ENCODE assay signal across 1 cellular context in the genomic region with DNA sequence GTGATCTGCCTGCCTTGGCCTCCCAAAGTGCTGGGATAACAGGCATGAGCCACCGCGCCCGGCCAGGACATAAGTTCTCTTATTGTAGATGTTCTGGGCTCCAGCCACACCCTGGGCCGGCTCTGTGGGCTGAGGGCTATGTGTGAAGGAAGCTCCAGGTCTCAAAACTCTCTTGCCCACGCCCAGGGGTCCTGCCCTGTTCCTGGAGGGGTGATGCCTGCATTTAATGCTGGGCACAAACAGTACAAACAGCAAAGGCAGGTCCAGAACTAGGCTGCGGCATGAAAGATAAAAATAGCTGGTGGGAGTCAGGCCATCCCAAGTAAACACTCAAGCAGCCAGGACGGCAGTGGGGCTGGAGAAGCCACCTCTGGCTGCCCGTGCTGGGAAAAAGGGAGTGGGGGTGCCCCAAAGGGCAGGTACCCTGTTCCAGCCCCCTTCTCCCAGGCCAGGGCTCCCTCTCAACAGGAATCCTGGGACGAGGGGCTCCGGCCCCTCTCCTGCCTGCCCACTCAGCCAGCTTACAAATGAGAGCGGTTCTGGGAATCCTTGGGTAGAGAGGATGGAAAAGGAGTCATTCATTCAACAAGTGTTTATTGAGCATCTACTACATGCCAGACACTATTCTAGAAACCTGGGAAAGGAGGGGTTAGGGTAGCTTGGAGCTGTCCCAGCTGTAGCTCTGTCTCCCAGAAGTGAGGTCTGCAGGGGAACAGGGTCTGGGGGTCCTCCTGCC.
TF ChIP-seq lines count a peak whose summit lies in the region.

No MANE protein-coding gene starts in this region.

TF ChIP-seq in IMR-90, 13 proteins besides CTCF, POLR2A, EP300 and RAD21:
- TF ChIP-seq MXI1 (IDR thresholded peaks at IDR 0.05; ENCODE audit: borderline replicate concordance, low read depth, low read length) (no peak), CEBPB (IDR thresholded peaks at IDR 0.05; ENCODE audit: low read depth, low read length) (no peak), NFE2L2 (IDR thresholded peaks at IDR 0.05; ENCODE audit: low read depth, low read length) (no peak), CHD1 (IDR thresholded peaks at IDR 0.05; ENCODE audit: low read depth, low read length) (no peak), SMC3 (IDR thresholded peaks at IDR 0.05; ENCODE audit: low read depth, low read length) (no peak), BHLHE40 (IDR thresholded peaks at IDR 0.05; ENCODE audit: low read depth, low read length) (no peak), RCOR1 (IDR thresholded peaks at IDR 0.05; ENCODE audit: insufficient replicate concordance, low read length) (no peak), MAZ (IDR thresholded peaks at IDR 0.05; ENCODE audit: borderline replicate concordance, low read depth, low read length) (no peak), MAFK (IDR thresholded peaks at IDR 0.05; ENCODE audit: low read depth, low read length) (no peak), RFX5 (IDR thresholded peaks at IDR 0.05; ENCODE audit: low read depth, low read length) (no peak), FOS (IDR thresholded peaks at IDR 0.05; ENCODE audit: low read depth, low read length) (no peak)
- TF ChIP-seq, protein P1, sequence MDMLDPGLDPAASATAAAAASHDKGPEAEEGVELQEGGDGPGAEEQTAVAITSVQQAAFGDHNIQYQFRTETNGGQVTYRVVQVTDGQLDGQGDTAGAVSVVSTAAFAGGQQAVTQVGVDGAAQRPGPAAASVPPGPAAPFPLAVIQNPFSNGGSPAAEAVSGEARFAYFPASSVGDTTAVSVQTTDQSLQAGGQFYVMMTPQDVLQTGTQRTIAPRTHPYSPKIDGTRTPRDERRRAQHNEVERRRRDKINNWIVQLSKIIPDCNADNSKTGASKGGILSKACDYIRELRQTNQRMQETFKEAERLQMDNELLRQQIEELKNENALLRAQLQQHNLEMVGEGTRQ (IDR thresholded peaks at IDR 0.05; ENCODE audit: low read depth, low read length), result no peak
- TF ChIP-seq, protein P2, sequence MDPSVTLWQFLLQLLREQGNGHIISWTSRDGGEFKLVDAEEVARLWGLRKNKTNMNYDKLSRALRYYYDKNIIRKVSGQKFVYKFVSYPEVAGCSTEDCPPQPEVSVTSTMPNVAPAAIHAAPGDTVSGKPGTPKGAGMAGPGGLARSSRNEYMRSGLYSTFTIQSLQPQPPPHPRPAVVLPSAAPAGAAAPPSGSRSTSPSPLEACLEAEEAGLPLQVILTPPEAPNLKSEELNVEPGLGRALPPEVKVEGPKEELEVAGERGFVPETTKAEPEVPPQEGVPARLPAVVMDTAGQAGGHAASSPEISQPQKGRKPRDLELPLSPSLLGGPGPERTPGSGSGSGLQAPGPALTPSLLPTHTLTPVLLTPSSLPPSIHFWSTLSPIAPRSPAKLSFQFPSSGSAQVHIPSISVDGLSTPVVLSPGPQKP (IDR thresholded peaks at IDR 0.05; ENCODE audit: borderline replicate concordance, low read depth, low read length), result no peak
